In the genomic region with DNA sequence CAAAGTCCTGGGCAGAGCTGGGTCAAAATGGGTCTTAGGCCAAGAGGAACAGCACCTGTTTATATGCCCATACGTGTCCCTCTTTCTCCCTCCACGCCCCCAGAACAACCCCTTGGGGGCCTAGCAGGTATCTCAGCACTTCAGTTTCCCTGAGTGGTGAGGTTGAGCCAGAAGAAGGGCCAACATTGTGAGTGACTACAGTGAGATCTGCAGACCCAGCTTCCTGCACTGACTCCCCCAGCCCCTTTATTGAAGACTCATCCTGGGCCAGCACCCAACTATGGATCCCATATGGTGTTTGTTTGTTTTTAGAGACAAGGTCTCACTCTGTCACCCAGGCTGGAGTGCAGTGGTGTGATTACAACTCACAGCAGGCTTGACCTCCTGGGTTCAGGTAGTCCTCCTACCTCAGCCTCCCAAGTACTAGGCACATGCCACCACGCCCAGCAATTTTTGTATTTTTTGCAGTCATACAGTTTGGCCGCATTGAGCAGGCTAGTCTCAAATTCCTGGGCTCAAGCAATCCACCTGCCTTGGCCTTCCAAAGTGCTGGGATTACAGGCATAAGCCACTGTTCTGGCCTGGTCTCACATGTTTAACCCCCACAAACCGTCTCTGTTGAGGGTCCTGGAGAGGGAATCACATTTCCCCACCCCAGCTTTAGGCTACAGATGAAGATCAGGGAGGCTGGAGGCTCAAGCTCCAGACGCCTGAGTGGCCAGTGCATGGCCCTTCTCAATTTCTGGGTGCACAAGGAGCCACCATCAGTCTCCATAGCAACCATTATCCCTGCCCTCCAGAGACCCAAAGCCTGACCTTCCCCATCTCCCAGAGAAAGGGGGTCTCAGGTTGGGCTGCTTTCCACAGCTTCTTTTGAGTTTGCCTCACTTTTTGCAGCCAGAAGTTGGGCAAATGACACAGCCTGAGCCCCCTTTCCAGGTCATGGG, we compare ENCODE assay signal across 1 cellular context.
TF ChIP-seq lines count a peak whose summit lies in the region.

No MANE protein-coding gene starts in this region.

TF ChIP-seq in HCT116, 20 proteins besides CTCF, POLR2A, EP300 and RAD21:
- TF ChIP-seq SRF (IDR thresholded peaks at IDR 0.05; ENCODE audit: low read depth) (no peak), ELF1 (IDR thresholded peaks at IDR 0.05; ENCODE audit: borderline replicate concordance, low read depth) (no peak), CEBPB (IDR thresholded peaks at IDR 0.05; ENCODE audit: low read depth) (no peak), FOSL1 (IDR thresholded peaks at IDR 0.05; ENCODE audit: low read depth) (no peak), SIN3A (IDR thresholded peaks at IDR 0.05; ENCODE audit: low read depth) (no peak), YY1 (IDR thresholded peaks at IDR 0.05; ENCODE audit: extremely low read depth, insufficient replicate concordance, low read depth, low read length) (no peak)
- TF ChIP-seq, protein P1, sequence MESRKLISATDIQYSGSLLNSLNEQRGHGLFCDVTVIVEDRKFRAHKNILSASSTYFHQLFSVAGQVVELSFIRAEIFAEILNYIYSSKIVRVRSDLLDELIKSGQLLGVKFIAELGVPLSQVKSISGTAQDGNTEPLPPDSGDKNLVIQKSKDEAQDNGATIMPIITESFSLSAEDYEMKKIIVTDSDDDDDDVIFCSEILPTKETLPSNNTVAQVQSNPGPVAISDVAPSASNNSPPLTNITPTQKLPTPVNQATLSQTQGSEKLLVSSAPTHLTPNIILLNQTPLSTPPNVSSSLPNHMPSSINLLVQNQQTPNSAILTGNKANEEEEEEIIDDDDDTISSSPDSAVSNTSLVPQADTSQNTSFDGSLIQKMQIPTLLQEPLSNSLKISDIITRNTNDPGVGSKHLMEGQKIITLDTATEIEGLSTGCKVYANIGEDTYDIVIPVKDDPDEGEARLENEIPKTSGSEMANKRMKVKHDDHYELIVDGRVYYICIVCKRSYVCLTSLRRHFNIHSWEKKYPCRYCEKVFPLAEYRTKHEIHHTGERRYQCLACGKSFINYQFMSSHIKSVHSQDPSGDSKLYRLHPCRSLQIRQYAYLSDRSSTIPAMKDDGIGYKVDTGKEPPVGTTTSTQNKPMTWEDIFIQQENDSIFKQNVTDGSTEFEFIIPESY (IDR thresholded peaks at IDR 0.05; ENCODE audit: extremely low read depth, insufficient replicate concordance, low read length) = no peak
- TF ChIP-seq, protein P2, sequence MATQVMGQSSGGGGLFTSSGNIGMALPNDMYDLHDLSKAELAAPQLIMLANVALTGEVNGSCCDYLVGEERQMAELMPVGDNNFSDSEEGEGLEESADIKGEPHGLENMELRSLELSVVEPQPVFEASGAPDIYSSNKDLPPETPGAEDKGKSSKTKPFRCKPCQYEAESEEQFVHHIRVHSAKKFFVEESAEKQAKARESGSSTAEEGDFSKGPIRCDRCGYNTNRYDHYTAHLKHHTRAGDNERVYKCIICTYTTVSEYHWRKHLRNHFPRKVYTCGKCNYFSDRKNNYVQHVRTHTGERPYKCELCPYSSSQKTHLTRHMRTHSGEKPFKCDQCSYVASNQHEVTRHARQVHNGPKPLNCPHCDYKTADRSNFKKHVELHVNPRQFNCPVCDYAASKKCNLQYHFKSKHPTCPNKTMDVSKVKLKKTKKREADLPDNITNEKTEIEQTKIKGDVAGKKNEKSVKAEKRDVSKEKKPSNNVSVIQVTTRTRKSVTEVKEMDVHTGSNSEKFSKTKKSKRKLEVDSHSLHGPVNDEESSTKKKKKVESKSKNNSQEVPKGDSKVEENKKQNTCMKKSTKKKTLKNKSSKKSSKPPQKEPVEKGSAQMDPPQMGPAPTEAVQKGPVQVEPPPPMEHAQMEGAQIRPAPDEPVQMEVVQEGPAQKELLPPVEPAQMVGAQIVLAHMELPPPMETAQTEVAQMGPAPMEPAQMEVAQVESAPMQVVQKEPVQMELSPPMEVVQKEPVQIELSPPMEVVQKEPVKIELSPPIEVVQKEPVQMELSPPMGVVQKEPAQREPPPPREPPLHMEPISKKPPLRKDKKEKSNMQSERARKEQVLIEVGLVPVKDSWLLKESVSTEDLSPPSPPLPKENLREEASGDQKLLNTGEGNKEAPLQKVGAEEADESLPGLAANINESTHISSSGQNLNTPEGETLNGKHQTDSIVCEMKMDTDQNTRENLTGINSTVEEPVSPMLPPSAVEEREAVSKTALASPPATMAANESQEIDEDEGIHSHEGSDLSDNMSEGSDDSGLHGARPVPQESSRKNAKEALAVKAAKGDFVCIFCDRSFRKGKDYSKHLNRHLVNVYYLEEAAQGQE (IDR thresholded peaks at IDR 0.05; ENCODE audit: low read depth) = no peak
- TF ChIP-seq, protein P3, sequence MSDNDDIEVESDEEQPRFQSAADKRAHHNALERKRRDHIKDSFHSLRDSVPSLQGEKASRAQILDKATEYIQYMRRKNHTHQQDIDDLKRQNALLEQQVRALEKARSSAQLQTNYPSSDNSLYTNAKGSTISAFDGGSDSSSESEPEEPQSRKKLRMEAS (IDR thresholded peaks at IDR 0.05) = no peak
